9 cellular contexts compared by ENCODE assay signal in genomic region chr2:219459460-219460311, GRCh38. TPM values are rescaled to one million over a fixed set of nuclear protein-coding genes. Genes with fewer than 3 reads are reported as not detected.
DNase-seq lines count a peak whose midpoint lies in the region; ATAC-seq and TF ChIP-seq lines count a peak whose summit lies in the region.
"Had no signal": no experiment of that assay in that cellular context is flagged by ENCODE, and none has a peak within 500 bp of the region (broad histone marks: within the 10 kb centered on the region; RNA-seq: fewer than 3 reads in every experiment).

No MANE protein-coding gene starts in this region.

- TF ChIP-seq POLR2A in heart left ventricle (IDR thresholded peaks at IDR 0.05), result no peak

- H3K36me3 ChIP-seq in OCI-LY3 (replicated peaks; ENCODE audit: low read depth, low read length) (no peaks in the 10 kb centered on the region), heart left ventricle (peaks cover 0 to 27% (median 0%) of the 10 kb centered on the region in 9 donors)

- H3K9me3 ChIP-seq in OCI-LY3 (ENCODE audit: insufficient read depth, low read length) (no peaks in the 10 kb centered on the region), heart left ventricle (no peaks in the 10 kb centered on the region)

- no peak overlapping the region for H3K9ac ChIP-seq in OCI-LY3 (ENCODE audit: low read length)

- H3K27me3 ChIP-seq in OCI-LY3 (ENCODE audit: low read depth, low read length) (no peaks in the 10 kb centered on the region), heart left ventricle (peaks cover 0 to 9% (median 0%) of the 10 kb centered on the region in 9 donors)

- no peak overlapping the region for H3K27ac ChIP-seq in OCI-LY3 (ENCODE audit: low read length)
- peak overlapping the region; percentile 66 to 99 (median 92) for H3K27ac ChIP-seq in heart left ventricle

- no peaks in the 10 kb centered on the region for H3K27me3 Mint-ChIP-seq in T-helper 2 cell treated with Interferon-gamma antibody and Interleukin-4, amounts not matched to agents 5 μg/mL and 100 μg/mL, for 36 hours (ENCODE audit: low read depth)

- peak overlapping the region; percentile 38 for H3K4me2 ChIP-seq in OCI-LY3 (ENCODE audit: low read length)

- peak in 3 of 5 experiments; percentile 10 to 21 (median 20) for DNase-seq in T-helper 2 cell
- no peak for DNase-seq in T-helper 2 cell treated with Interferon-gamma antibody and Interleukin-4, amounts not matched to agents 5 μg/mL and 100 μg/mL, for 36 hours (ENCODE audit: low spot score)
- peak in 1 of 2 donors; percentile 61 for DNase-seq in activated naive CD4-positive, alpha-beta T cell treated with anti-CD3 and anti-CD28 coated beads, Interleukin-2, amount 50 U/mL, for 72 hours (ENCODE audit: low spot score in 2 of 2)
- peak; percentile 68 to 82 (median 78) for DNase-seq in heart left ventricle
- peak; percentile 21 for DNase-seq in renal cortical epithelial cell (ENCODE audit: low read depth)

- no peaks in the 10 kb centered on the region for H3K9me3 Mint-ChIP-seq in T-helper 2 cell treated with Interferon-gamma antibody and Interleukin-4, amounts not matched to agents 5 μg/mL and 100 μg/mL, for 36 hours
- H3K9me3 Mint-ChIP-seq in activated naive CD4-positive, alpha-beta T cell treated with anti-CD3 and anti-CD28 coated beads, Interleukin-2, amount 50 U/mL, for 72 hours, result no peaks in the 10 kb centered on the region

- H3K4me1 Mint-ChIP-seq in T-helper 2 cell treated with Interferon-gamma antibody and Interleukin-4, amounts not matched to agents 5 μg/mL and 100 μg/mL, for 36 hours (ENCODE audit: low read depth), result no peaks in the 10 kb centered on the region

- H3K4me1 ChIP-seq in OCI-LY3 (ENCODE audit: low read length) (peaks cover 7% of the 10 kb centered on the region), heart left ventricle (peaks cover 0 to 68% (median 12%) of the 10 kb centered on the region in 12 donors)

- no peak overlapping the region for H3K4me3 Mint-ChIP-seq in T-helper 2 cell treated with Interferon-gamma antibody and Interleukin-4, amounts not matched to agents 5 μg/mL and 100 μg/mL, for 36 hours

- ATAC-seq in HG02884 (IDR thresholded peaks at IDR 0.05; ENCODE audit: unreplicated experiment), result peak; percentile 81
- peak; percentile 57 to 68 for ATAC-seq in activated naive CD4-positive, alpha-beta T cell treated with anti-CD3 and anti-CD28 coated beads, Interleukin-2, amount 50 U/mL, for 72 hours
- peak; percentile 49 to 69 (median 64) for ATAC-seq in heart left ventricle
- no peak for ATAC-seq in HG03097 (IDR thresholded peaks at IDR 0.05; ENCODE audit: low FRiP score, unreplicated experiment)

- H3K27ac Mint-ChIP-seq in T-helper 2 cell treated with Interferon-gamma antibody and Interleukin-4, amounts not matched to agents 5 μg/mL and 100 μg/mL, for 36 hours, result no peak overlapping the region
- H3K27ac Mint-ChIP-seq in activated naive CD4-positive, alpha-beta T cell treated with anti-CD3 and anti-CD28 coated beads, Interleukin-2, amount 50 U/mL, for 72 hours, result no peak overlapping the region

- no peaks in the 10 kb centered on the region for H3K36me3 Mint-ChIP-seq in T-helper 2 cell treated with Interferon-gamma antibody and Interleukin-4, amounts not matched to agents 5 μg/mL and 100 μg/mL, for 36 hours (ENCODE audit: low read depth)
- H3K36me3 Mint-ChIP-seq in activated naive CD4-positive, alpha-beta T cell treated with anti-CD3 and anti-CD28 coated beads, Interleukin-2, amount 50 U/mL, for 72 hours, result no peaks in the 10 kb centered on the region

- no peaks in the 10 kb centered on the region for H3K79me2 ChIP-seq in OCI-LY3 (ENCODE audit: low read length)

- TF ChIP-seq CTCF in OCI-LY3 (IDR thresholded peaks at IDR 0.05; ENCODE audit: low read depth, low read length) (peak; percentile 64), heart left ventricle (IDR thresholded peaks at IDR 0.05) (peak; percentile 77 to 90 (median 86))

- intact Hi-C loops in heart left ventricle (cut with DNase I), result loop anchor here in 7 of 10 donors (1.0 to 10.0 kb wide), 6 partner anchors 39 to 71 kb away; partner anchors contain the start of gene GMPPA (in 1 of the 7)

- H3K4me3 ChIP-seq in OCI-LY3 (ENCODE audit: low read length) (no peak overlapping the region), heart left ventricle (peak overlapping the region in 1 of 12 donors; percentile 17)

- H2AFZ ChIP-seq in OCI-LY3 (ENCODE audit: low read depth, low read length), result 0 out of 2 replicates have a peak overlapping the region, but pooled peaks have one; percentile 79

- WGBS in heart left ventricle, 4 donors, result 27 to 32% (median 29%) methylated on average over 13 to 14 of the region's 14 CpGs

- no peaks in the 10 kb centered on the region for H4K20me1 ChIP-seq in OCI-LY3 (ENCODE audit: insufficient read depth, low read length)

RNA-seq across cellular contexts. Expression of gene SPEG, which starts 25.0 kb away (rescaled TPM):
- 1 to 10 TPM; 2.2 to 2.8 TPM for total RNA-seq in activated naive CD4-positive, alpha-beta T cell treated with anti-CD3 and anti-CD28 coated beads, Interleukin-2, amount 50 U/mL, for 72 hours
- total RNA-seq in heart left ventricle, result 100 to 1,000 TPM in 6 of 9 donors, 10 to 100 TPM in 3; 93.6 to 150 (median 114) TPM
- 10 to 100 TPM; 64.8 to 92.2 TPM for polyA plus RNA-seq in heart left ventricle
- 2.3 and 10.8 TPM in 2 replicates for total RNA-seq in renal cortical epithelial cell

RNA-seq across cellular contexts. Expression of gene GMPPA, which starts 39.0 kb away (rescaled TPM):
- total RNA-seq in activated naive CD4-positive, alpha-beta T cell treated with anti-CD3 and anti-CD28 coated beads, Interleukin-2, amount 50 U/mL, for 72 hours, result 10 to 100 TPM; 29.1 to 34.1 TPM
- total RNA-seq in heart left ventricle (10 to 100 TPM; 15.8 to 31.6 (median 20.1) TPM), renal cortical epithelial cell (32.0 and 43.2 TPM in 2 replicates)
- polyA plus RNA-seq in heart left ventricle, result 10 to 100 TPM; 18.2 to 35.5 TPM

RNA-seq across cellular contexts. Expression of gene DES, which starts 41.5 kb away (rescaled TPM):
- not detected for total RNA-seq in activated naive CD4-positive, alpha-beta T cell treated with anti-CD3 and anti-CD28 coated beads, Interleukin-2, amount 50 U/mL, for 72 hours
- total RNA-seq in heart left ventricle, result over 10,000 TPM in 8 of 9 donors, 1,000 to 10,000 TPM in 1; 9,618 to 28,674 (median 17,979) TPM
- over 10,000 TPM; 15,024 to 19,385 TPM for polyA plus RNA-seq in heart left ventricle
- total RNA-seq in renal cortical epithelial cell, result 0.30 and 0.69 TPM in 2 replicates

RNA-seq across cellular contexts. Expression of gene ASIC4, which starts 54.6 kb away (rescaled TPM):
- under 1 TPM; 0.16 to 0.98 TPM for total RNA-seq in activated naive CD4-positive, alpha-beta T cell treated with anti-CD3 and anti-CD28 coated beads, Interleukin-2, amount 50 U/mL, for 72 hours
- under 1 TPM in 1 of 9 donors, not detected in 8; 0.10 TPM for total RNA-seq in heart left ventricle
- under 1 TPM; 0.03 to 0.08 TPM for polyA plus RNA-seq in heart left ventricle
- total RNA-seq in renal cortical epithelial cell, result not detected in 2 replicates
- total RNA-seq: mononuclear cell had no signal

Comparison
In these comparisons a context has a peak if more than half of its experiments do, and no peak if none do; other contexts are left out.
1. RNA of gene DES, which starts 41.5 kb away (total RNA-seq): 9,618 to 28,674 TPM in heart left ventricle; 0.30 to 0.69 TPM in renal cortical epithelial cell and not detected in activated naive CD4-positive, alpha-beta T cell treated with anti-CD3 and anti-CD28 coated beads, Interleukin-2, amount 50 U/mL, for 72 hours; every median in the first group is over 1,000 times any median in the second.